ENCODE assay signal across 16 cellular contexts in genomic region chr5:164355267-164355830, GRCh38.
"Had no signal": no experiment of that assay in that cellular context is flagged by ENCODE, and none has a peak within 500 bp of the region (broad histone marks: within the 10 kb centered on the region; RNA-seq: fewer than 3 reads in every experiment).

No MANE protein-coding gene starts in this region.

- H3K27me3 ChIP-seq: heart right ventricle, neural progenitor cell, tibial nerve, uterus had no signal

- FAIRE-seq: TTC549 had no signal

- H3K4me3 ChIP-seq: heart right ventricle, left ventricle myocardium inferior, neural progenitor cell, prostate gland, tibial nerve, uterus had no signal

- H3K4me1 ChIP-seq: heart right ventricle, left ventricle myocardium inferior, prostate gland, tibial nerve, uterus had no signal

- H3K36me3 ChIP-seq: heart right ventricle, left ventricle myocardium inferior, neural progenitor cell, prostate gland, tibial nerve, uterus had no signal

- ATAC-seq: activated T-cell treated with anti-CD3 and anti-CD28 coated beads, Interleukin-2, amount 50 U/mL, for 72 hours; esophagus mucosa; heart right ventricle; naive thymus-derived CD4-positive, alpha-beta T cell; right cardiac atrium had no signal

- H3K27ac ChIP-seq: heart right ventricle, left ventricle myocardium inferior, neural progenitor cell, prostate gland, tibial nerve, uterus had no signal

- H3K9me3 ChIP-seq: heart right ventricle, left ventricle myocardium inferior, prostate gland, tibial nerve, uterus had no signal

- DNase-seq: activated CD4-positive, alpha-beta T cell treated with anti-CD3 and anti-CD28 coated beads, Interleukin-2, amount 50 U/mL, for 4 hours; activated effector memory CD4-positive, alpha-beta T cell treated with anti-CD3 and anti-CD28 coated beads, Interleukin-2, amount 50 U/mL, for 16 hours; activated T-cell treated with anti-CD3 and anti-CD28 coated beads, Interleukin-2, amount 50 U/mL, for 72 hours; effector CD4-positive, alpha-beta T cell; heart right ventricle; kidney glomerular epithelial cell; left ventricle myocardium inferior; naive thymus-derived CD4-positive, alpha-beta T cell; right cardiac atrium; T-helper 2 cell; uterus had no signal
